Comparison of ENCODE assay signal across 11 cellular contexts in the genomic region with DNA sequence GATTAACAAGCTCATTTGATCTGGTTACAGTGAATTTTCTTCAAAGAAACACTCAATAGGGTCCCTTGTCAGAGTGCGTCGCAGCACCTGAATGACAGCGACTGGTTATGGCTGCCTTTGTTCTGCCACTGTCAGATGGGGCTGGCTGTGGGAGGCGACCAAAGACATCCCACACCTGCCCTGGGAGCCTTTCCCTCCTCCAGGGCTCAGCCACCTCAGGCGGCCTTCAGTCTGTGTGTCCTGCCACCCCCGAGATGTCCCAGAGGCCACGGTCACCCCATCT. TPM values are rescaled to one million over a fixed set of nuclear protein-coding genes. Genes with fewer than 3 reads are reported as not detected.
DNase-seq lines count a peak whose midpoint lies in the region; ATAC-seq, FAIRE-seq and TF ChIP-seq lines count a peak whose summit lies in the region.
"Not testable (repeated sequence)": the region's sequence is repeated elsewhere in the genome, so short reads cannot be mapped to it uniquely, and the experiment has no call there.
"Had no signal": no experiment of that assay in that cellular context is flagged by ENCODE, and none has a peak within 500 bp of the region (broad histone marks: within the 10 kb centered on the region; RNA-seq: fewer than 3 reads in every experiment).

No MANE protein-coding gene starts in this region.

- not testable (repeated sequence) for H3K27me3 ChIP-seq in CD8-positive, alpha-beta T cell (ENCODE audit: insufficient read depth, low read length); Peyer's patch; duodenal mucosa (ENCODE audit: control insufficient read depth in 1 of 2, insufficient read depth in 2 of 2, low read length in 2 of 2); liver (ENCODE audit: control insufficient read depth in 4 of 4, insufficient read depth in 4 of 4, low read length in 3 of 4); small intestine (ENCODE audit: control insufficient read depth in 2 of 2, insufficient read depth in 2 of 2, low read length in 2 of 2)
- H3K27me3 ChIP-seq in neuron (ENCODE audit: insufficient read depth, low read length), result peaks cover 17% of the 10 kb centered on the region

- TF ChIP-seq CTCF in CD8-positive, alpha-beta T cell (IDR thresholded peaks at IDR 0.05); HEK293 (tag by site-specific recombination; IDR thresholded peaks at IDR 0.05); Peyer's patch (IDR thresholded peaks at IDR 0.05); liver (IDR thresholded peaks at IDR 0.05; ENCODE audit: low read depth, low read length, missing input control): not testable (repeated sequence)

- H3K4me1 Mint-ChIP-seq in CD8-positive, alpha-beta T cell (ENCODE audit: low read depth); naive thymus-derived CD8-positive, alpha-beta T cell: not testable (repeated sequence)

- CTCF ChIA-PET in CD8-positive, alpha-beta T cell (lab: Charles Lee), result interaction anchor here (1.6 to 2.2 kb wide), 2 partner anchors 9 to 73 kb away, joined by 4 to 7 read pairs; no protein-coding TSS in a partner anchor
- CTCF ChIA-PET in HEK293 (lab: Yijun Ruan, JAX), result interaction anchor here (2.3 to 4.0 kb wide), 4 partner anchors 26 to 74 kb away, joined by 7 to 77 read pairs (median 10); partner anchors contain the start of gene PRSS56

- H3K27me3 Mint-ChIP-seq in CD8-positive, alpha-beta T cell (ENCODE audit: low read depth); naive thymus-derived CD8-positive, alpha-beta T cell: not testable (repeated sequence)

- POLR2A ChIA-PET in CD8-positive, alpha-beta T cell (lab: Charles Lee); naive thymus-derived CD8-positive, alpha-beta T cell (lab: Charles Lee): not testable (repeated sequence)
- POLR2A ChIA-PET in HEK293 (lab: Yijun Ruan, JAX), result interaction anchor here (0.6 kb wide), 1 partner anchor 531 kb away, joined by 6 read pairs; no protein-coding TSS in a partner anchor

- not testable (repeated sequence) for FAIRE-seq in small intestine (lab: Jason Lieb, UNC)

- not testable (repeated sequence) for H3K27ac ChIP-seq in CD8-positive, alpha-beta T cell (ENCODE audit: low read depth, low read length); HEK293 (ENCODE audit: extremely low read depth, low read depth, low read length)
- H3K27ac ChIP-seq in Peyer's patch (peak overlapping the region in 3 of 4 donors; percentile 71 to 94 (median 84)), duodenal mucosa (ENCODE audit: low read depth, low read length) (peak overlapping the region; percentile 90), liver (ENCODE audit: low read depth in 1 of 2, low read length in 2 of 2) (peak overlapping the region; percentile 97), small intestine (ENCODE audit: low read depth in 1 of 2, low read length in 1 of 2) (peak overlapping the region; percentile 91 to 93)

- H3K4me1 ChIP-seq in CD8-positive, alpha-beta T cell (ENCODE audit: insufficient read depth, low read length); HEK293 (ENCODE audit: control insufficient read depth, insufficient read depth, low read length); Peyer's patch; small intestine (ENCODE audit: control insufficient read depth in 2 of 2, insufficient read depth in 1 of 2, low read depth in 1 of 2, low read length in 1 of 2): not testable (repeated sequence)
- H3K4me1 ChIP-seq in duodenal mucosa (ENCODE audit: control insufficient read depth in 1 of 2, insufficient read depth in 2 of 2, low read length in 2 of 2) (peaks cover 16 to 20% of the 10 kb centered on the region in 2 donors), liver (ENCODE audit: control insufficient read depth in 4 of 4, insufficient read depth in 4 of 4, low read length in 3 of 4) (peaks cover 8 to 28% (median 15%) of the 10 kb centered on the region in 4 donors), neuron (ENCODE audit: insufficient read depth, low read length) (peaks cover 20% of the 10 kb centered on the region)

- H3K4me3 Mint-ChIP-seq in CD8-positive, alpha-beta T cell, result not testable (repeated sequence)
- H3K4me3 Mint-ChIP-seq in naive thymus-derived CD8-positive, alpha-beta T cell, result peak overlapping the region in 1 of 10 donors; percentile 13

- peak; percentile 55 for ATAC-seq in CD8-positive, alpha-beta T cell
- ATAC-seq in naive thymus-derived CD8-positive, alpha-beta T cell, result peak; percentile 35 to 46

- H2AFZ ChIP-seq in neuron (ENCODE audit: low read depth, low read length), result peak overlapping the region; percentile 31

- intact Hi-C loops in CD8-positive, alpha-beta T cell (cut with DNase I, micrococcal nuclease), result not testable (repeated sequence)

- WGBS in liver, result 96% methylated on average over 5 of the region's 7 CpGs
- 88 to 94% (median 92%) methylated on average over 4 to 5 of the region's 7 CpGs for WGBS in small intestine, 3 donors

- H3K9ac ChIP-seq in duodenal mucosa (ENCODE audit: low read depth in 1 of 2, low read length in 2 of 2), result peak overlapping the region in 1 of 2 donors; percentile 51
- peak overlapping the region; percentile 63 to 75 for H3K9ac ChIP-seq in liver (ENCODE audit: low read depth in 1 of 2, low read length in 2 of 2)

- not testable (repeated sequence) for H3K4me3 ChIP-seq in CD8-positive, alpha-beta T cell (ENCODE audit: low read depth, low read length); HEK293 (ENCODE audit: low read depth, low read length); Peyer's patch; duodenal mucosa (ENCODE audit: low read depth in 1 of 2, low read length in 2 of 2); liver (ENCODE audit: low read depth in 1 of 3, low read length in 3 of 3); small intestine (ENCODE audit: low read depth in 1 of 2, low read length in 2 of 2)
- peak overlapping the region; percentile 20 for H3K4me3 ChIP-seq in neuron (ENCODE audit: low read length)

- not testable (repeated sequence) for H3K36me3 Mint-ChIP-seq in CD8-positive, alpha-beta T cell; naive thymus-derived CD8-positive, alpha-beta T cell

- not testable (repeated sequence) for H3K27ac Mint-ChIP-seq in CD8-positive, alpha-beta T cell
- H3K27ac Mint-ChIP-seq in naive thymus-derived CD8-positive, alpha-beta T cell, result peak overlapping the region in 1 of 10 donors; percentile 82

- DNase-seq in CD8-positive, alpha-beta T cell, result peak in 1 of 7 experiments; percentile 34
- not testable (repeated sequence) for DNase-seq in Peyer's patch, small intestine
- DNase-seq in naive thymus-derived CD8-positive, alpha-beta T cell, result peak in 1 of 10 donors; percentile 22

- H3K9me3 Mint-ChIP-seq in CD8-positive, alpha-beta T cell; naive thymus-derived CD8-positive, alpha-beta T cell: not testable (repeated sequence)

- not testable (repeated sequence) for H3K9me3 ChIP-seq in CD8-positive, alpha-beta T cell (ENCODE audit: low read length); HEK293 (ENCODE audit: control insufficient read depth, insufficient read depth, low read depth, low read length); Peyer's patch; duodenal mucosa (ENCODE audit: control insufficient read depth in 1 of 2, low read length in 2 of 2); liver (ENCODE audit: control insufficient read depth in 4 of 4, low read length in 3 of 4); neuron (ENCODE audit: low read length); small intestine (ENCODE audit: control insufficient read depth, low read depth)

- not testable (repeated sequence) for TF ChIP-seq POLR2A in Peyer's patch (IDR thresholded peaks at IDR 0.05)

- not testable (repeated sequence) for TF ChIP-seq RAD21 in liver (IDR thresholded peaks at IDR 0.05)

- not testable (repeated sequence) for H3K36me3 ChIP-seq in CD8-positive, alpha-beta T cell (ENCODE audit: insufficient read depth, low read length); HEK293 (ENCODE audit: control insufficient read depth in 2 of 2, insufficient read depth in 1 of 2, low read length in 2 of 2); Peyer's patch; duodenal mucosa (ENCODE audit: control insufficient read depth in 1 of 2, insufficient read depth in 2 of 2, low read length in 2 of 2); liver (ENCODE audit: control insufficient read depth in 4 of 4, insufficient read depth in 3 of 4, low read depth in 1 of 4, low read length in 3 of 4); neuron (ENCODE audit: insufficient read depth, low read length); small intestine (ENCODE audit: control insufficient read depth in 2 of 2, insufficient read depth in 2 of 2, low read length in 2 of 2)

TF ChIP-seq in HEK293, 187 proteins besides CTCF, POLR2A, EP300 and RAD21:
- 0 out of 2 replicates have a peak, but pooled peaks have one; percentile 19 for TF ChIP-seq ZNF600 (tag by site-specific recombination; IDR thresholded peaks at IDR 0.05)
TF ChIP-seq in HEK293: peak in this region for 1; not testable (repeated sequence) for 186.

RNA-seq across cellular contexts. Expression of gene ALPI, which starts 7.5 kb away (rescaled TPM):
- not detected for total RNA-seq in CD8-positive, alpha-beta T cell
- total RNA-seq in Peyer's patch (100 to 1,000 TPM in 3 of 4 donors, 10 to 100 TPM in 1; 22.3 to 473 (median 350) TPM), liver (not detected)
- polyA plus RNA-seq in liver (under 1 TPM in 1 of 2 donors, not detected in 1; 0.02 TPM), small intestine (100 to 1,000 TPM in 2 of 3 donors, 10 to 100 TPM in 1; 37.7 to 261 (median 204) TPM)
- not detected for total RNA-seq in naive thymus-derived CD8-positive, alpha-beta T cell
- polyA plus RNA-seq in naive thymus-derived CD8-positive, alpha-beta T cell, result not detected
- total RNA-seq: CD4-positive, alpha-beta T cell; GM23338 had no signal
- polyA plus RNA-seq: BJ, GM23338 had no signal

RNA-seq across cellular contexts. Expression of gene ECEL1, which starts 39.2 kb away (rescaled TPM):
- total RNA-seq in CD8-positive, alpha-beta T cell, result not detected
- total RNA-seq in Peyer's patch, result not detected
- total RNA-seq in liver, result 1 to 10 TPM in 1 of 2 donors, not detected in 1; 1.8 TPM
- polyA plus RNA-seq in liver, result under 1 TPM in 1 of 2 donors, not detected in 1; 0.67 TPM
- total RNA-seq in naive thymus-derived CD8-positive, alpha-beta T cell, result not detected
- not detected for polyA plus RNA-seq in naive thymus-derived CD8-positive, alpha-beta T cell
- 1 to 10 TPM in 1 of 3 donors, not detected in 2; 1.7 TPM for polyA plus RNA-seq in small intestine
- total RNA-seq: CD4-positive, alpha-beta T cell had no signal
- polyA plus RNA-seq: BJ had no signal

RNA-seq across cellular contexts. Expression of gene ALPG, which starts 41.8 kb away (rescaled TPM):
- total RNA-seq in CD8-positive, alpha-beta T cell, result not detected
- total RNA-seq in Peyer's patch, result not detected
- not detected for total RNA-seq in liver
- not detected for polyA plus RNA-seq in liver
- total RNA-seq in naive thymus-derived CD8-positive, alpha-beta T cell, result not detected
- not detected for polyA plus RNA-seq in naive thymus-derived CD8-positive, alpha-beta T cell
- under 1 TPM in 1 of 3 donors, not detected in 2; 0.01 TPM for polyA plus RNA-seq in small intestine
- total RNA-seq: CD4-positive, alpha-beta T cell had no signal
- polyA plus RNA-seq: BJ had no signal

Comparison
In these comparisons a context has a peak if more than half of its experiments do, and no peak if none do; other contexts are left out.
1. RNA of gene ALPI, which starts 7.5 kb away (total RNA-seq): 22.3 to 473 TPM in Peyer's patch; not detected in CD8-positive, alpha-beta T cell, not detected in liver and not detected in naive thymus-derived CD8-positive, alpha-beta T cell; every median in the first group is over 10 times any median in the second.